In the genomic region with DNA sequence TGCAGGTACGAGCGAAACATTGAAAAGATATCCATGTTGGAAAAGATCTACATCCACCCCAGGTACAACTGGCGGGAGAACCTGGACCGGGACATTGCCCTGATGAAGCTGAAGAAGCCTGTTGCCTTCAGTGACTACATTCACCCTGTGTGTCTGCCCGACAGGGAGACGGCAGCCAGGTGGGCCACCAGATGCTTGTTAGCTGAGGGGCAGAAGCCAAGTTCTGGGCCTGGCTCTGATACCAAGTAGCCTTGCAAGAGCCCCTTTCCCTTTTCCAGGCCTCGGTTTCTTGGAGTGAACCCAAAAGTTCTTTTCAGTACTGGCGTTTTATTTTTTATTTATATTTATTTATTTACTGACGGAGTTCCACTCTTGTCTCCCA, we compare ENCODE assay signal across 1 cellular context.
TF ChIP-seq lines count a peak whose summit lies in the region.

No MANE protein-coding gene starts in this region.

TF ChIP-seq in H1, 55 proteins besides CTCF, POLR2A, EP300 and RAD21:
- TF ChIP-seq GABPA (IDR thresholded peaks at IDR 0.05; ENCODE audit: borderline replicate concordance, insufficient read depth, low read length) (no peak), CBX5 (IDR thresholded peaks at IDR 0.05; ENCODE audit: low read depth, low read length) (no peak)
